ENCODE assay signal across 11 cellular contexts in genomic region chrX:54449929-54450328, GRCh38.
"Had no signal": no experiment of that assay in that cellular context is flagged by ENCODE, and none has a peak within 500 bp of the region (broad histone marks: within the 10 kb centered on the region; RNA-seq: fewer than 3 reads in every experiment).

No MANE protein-coding gene starts in this region.

- H3K9me3 Mint-ChIP-seq: GM23338, HFFc6 had no signal

- ATAC-seq: GM23338, HCT116 had no signal

- H3K27ac Mint-ChIP-seq: GM23338, H9 had no signal

- H3K4me2 ChIP-seq: GM23338 had no signal

- H3K27ac ChIP-seq: GM23248 had no signal

- H3K4me3 Mint-ChIP-seq: GM23338, H9, HFFc6 had no signal

- H3K4me1 ChIP-seq: HAP-1 had no signal

- H2AFZ ChIP-seq: GM23248, GM23338 had no signal

- H3K4me3 ChIP-seq: GM23248, GM23338, HAP-1 had no signal

- H3K9me3 ChIP-seq: HAP-1 had no signal

- DNase-seq: GM23248, GOT3, H7, H9, HCEC 1CT, HFFc6 had no signal

- H3K9ac ChIP-seq: GM23248 had no signal

- FAIRE-seq: H1, H54 had no signal
